In genomic region chr2:15432642-15433261, GRCh38 we compare ENCODE assay signal across 18 cellular contexts.
DNase-seq lines count a peak whose midpoint lies in the region; ATAC-seq, FAIRE-seq and TF ChIP-seq lines count a peak whose summit lies in the region.
"Had no signal": no experiment of that assay in that cellular context is flagged by ENCODE, and none has a peak within 500 bp of the region (broad histone marks: within the 10 kb centered on the region; RNA-seq: fewer than 3 reads in every experiment).

No MANE protein-coding gene starts in this region.

- RAD21 ChIA-PET in GM12878 (lab: Charles Lee; ENCODE audit: unreplicated experiment) = no interaction called here

- TF ChIP-seq CTCF in GM12878 (IDR thresholded peaks at IDR 0.05 in 2 of 3, conservative IDR thresholded peaks at IDR 0.05 in 1 of 3; ENCODE audit: control insufficient read depth in 2 of 3, extremely low read depth in 1 of 3, insufficient read depth in 1 of 3, low read depth in 3 of 3, low read length in 3 of 3) (no peak), gastrocnemius medialis (IDR thresholded peaks at IDR 0.05 in 4 of 5, conservative IDR thresholded peaks at IDR 0.05 in 1 of 5) (no peak)

- no peaks in the 10 kb centered on the region for H3K9me3 ChIP-seq in GM12878 (replicated peaks; ENCODE audit: control insufficient read depth, insufficient read depth, low read length)
- no peaks in the 10 kb centered on the region for H3K9me3 ChIP-seq in gastrocnemius medialis
- H3K9me3 ChIP-seq: BLaER1 treated with 17β-estradiol and CSF1 and Interleukin-3, amounts not matched to agents 10 nM and 100 nM had no signal

- H3K4me1 ChIP-seq in GM12878 (ENCODE audit: control insufficient read depth, insufficient read depth, low read length) = no peaks in the 10 kb centered on the region
- H3K4me1 ChIP-seq in gastrocnemius medialis = peaks cover 8 to 18% of the 10 kb centered on the region in 2 donors
- H3K4me1 ChIP-seq: BLaER1 treated with 17β-estradiol and CSF1 and Interleukin-3, amounts not matched to agents 10 nM and 100 nM had no signal

- H3K27ac ChIP-seq in GM12878 (ENCODE audit: control insufficient read depth, insufficient read depth) (no peak overlapping the region), gastrocnemius medialis (no peak overlapping the region)
- H3K27ac ChIP-seq: BLaER1 treated with 17β-estradiol and CSF1 and Interleukin-3, amounts not matched to agents 10 nM and 100 nM had no signal

- TF ChIP-seq RAD21 in GM12878 (IDR thresholded peaks at IDR 0.05; ENCODE audit: insufficient read depth, low read depth, low read length) = no peak

- intact Hi-C loops in GM12878 (cut with micrococcal nuclease; ENCODE audit: unreplicated experiment) (no loop called here), gastrocnemius medialis (cut with DNase I; ENCODE audit: low total_unique reads) (no loop called here)

- no peaks in the 10 kb centered on the region for H3K79me2 ChIP-seq in GM12878 (ENCODE audit: control insufficient read depth, insufficient read depth, low read length)

- CTCF ChIA-PET in GM12878 (lab: Yijun Ruan, JAX) = interaction anchor here (0.8 kb wide), 1 partner anchor 12 kb away, joined by 3 read pairs; no protein-coding TSS in a partner anchor

- no peak for TF ChIP-seq EP300 in GM12878 (IDR thresholded peaks at IDR 0.05; ENCODE audit: borderline replicate concordance in 1 of 2, control insufficient read depth in 1 of 2, low read depth in 2 of 2, low read length in 2 of 2)

- POLR2A ChIA-PET in GM12878 (lab: Charles Lee) = no interaction called here

- no peak for TF ChIP-seq POLR2A in GM12878 (IDR thresholded peaks at IDR 0.05; ENCODE audit: low read depth, low read length)
- TF ChIP-seq POLR2A in gastrocnemius medialis (IDR thresholded peaks at IDR 0.05) = no peak

- H4K20me1 ChIP-seq in GM12878 (ENCODE audit: control insufficient read depth, insufficient read depth) = no peaks in the 10 kb centered on the region

- H2AFZ ChIP-seq in GM12878 (ENCODE audit: control insufficient read depth, low read depth, low read length) = no peak overlapping the region

- no peaks in the 10 kb centered on the region for H3K36me3 ChIP-seq in GM12878 (ENCODE audit: control insufficient read depth in 2 of 2, insufficient read depth in 2 of 2, low read length in 1 of 2)
- no peaks in the 10 kb centered on the region for H3K36me3 ChIP-seq in gastrocnemius medialis

- FAIRE-seq in GM12878 (lab: Jason Lieb, UNC) = no peak
- FAIRE-seq: GM12892, GM18507, HepG2 had no signal

- ATAC-seq in GM12878 (no peak), gastrocnemius medialis (no peak), HG03097 (IDR thresholded peaks at IDR 0.05; ENCODE audit: low FRiP score, unreplicated experiment) (no peak), GM21447 (IDR thresholded peaks at IDR 0.05; ENCODE audit: unreplicated experiment) (no peak), HG02938 (IDR thresholded peaks at IDR 0.05; ENCODE audit: unreplicated experiment) (no peak)
- ATAC-seq: CD8-positive, alpha-beta T cell; HCT116; HepG2 had no signal

- H3K4me2 ChIP-seq in GM12878 (ENCODE audit: control insufficient read depth, insufficient read depth) = no peak overlapping the region
- H3K4me2 ChIP-seq: BLaER1 treated with 17β-estradiol and CSF1 and Interleukin-3, amounts not matched to agents 10 nM and 100 nM had no signal

- 56% methylated on average over 5 of the region's 5 CpGs for WGBS in GM12878 (ENCODE audit: insufficient coverage, insufficient replicate concordance, low lambda C conversion rate, missing lambda C conversion rate)

- H3K27me3 ChIP-seq in GM12878 (replicated peaks in 1 of 2; ENCODE audit: control insufficient read depth in 2 of 2, insufficient read depth in 2 of 2, low read length in 1 of 2) (no peaks in the 10 kb centered on the region), gastrocnemius medialis (no peaks in the 10 kb centered on the region)
- H3K27me3 ChIP-seq: BLaER1 treated with 17β-estradiol and CSF1 and Interleukin-3, amounts not matched to agents 10 nM and 100 nM had no signal

- BruUV-seq in GM12878 (replicated peaks; lab: Mats Ljungman, UMichigan) = no TSS peak

- in situ Hi-C loops in GM12878 (cut with MboI) (no loop called here), gastrocnemius medialis (cut with MboI; ENCODE audit: low sequenced_read_pairs in 4 of 4) (no loop called here)

- SMC1A ChIA-PET in GM12878 (lab: Charles Lee; ENCODE audit: uncharacterized antibody, unreplicated experiment) = interaction anchor here (1.9 kb wide), 1 partner anchor 11 kb away, joined by 8 read pairs; no protein-coding TSS in a partner anchor

- no peak overlapping the region for H3K9ac ChIP-seq in GM12878 (ENCODE audit: control insufficient read depth, insufficient read depth, low read length)
- H3K9ac ChIP-seq: BLaER1 treated with 17β-estradiol and CSF1 and Interleukin-3, amounts not matched to agents 10 nM and 100 nM had no signal

- H3K4me3 ChIP-seq in GM12878 = no peak overlapping the region
- no peak overlapping the region for H3K4me3 ChIP-seq in gastrocnemius medialis
- H3K4me3 ChIP-seq: BLaER1 treated with 17β-estradiol and CSF1 and Interleukin-3, amounts not matched to agents 10 nM and 100 nM had no signal

- DNase-seq in NCI-H82 (lab: John Stamatoyannopoulos, UW) (peak; percentile 91), OCI-M2 (lab: John Stamatoyannopoulos, UW; ENCODE audit: unreplicated experiment) (peak; percentile 56), GM12878 (ENCODE audit: low read depth, low spot score) (no peak), gastrocnemius medialis (no peak)
- DNase-seq: Calu3; CD8-positive, alpha-beta T cell; GOT3; H7; HFFc6; KG1 had no signal

TF ChIP-seq in GM12878, 131 proteins besides CTCF, POLR2A, EP300 and RAD21:
- TF ChIP-seq RUNX3 (IDR thresholded peaks at IDR 0.05; ENCODE audit: low read length) (0 out of 2 replicates have a peak, but pooled peaks have one; percentile 18), RB1 (IDR thresholded peaks at IDR 0.05; ENCODE audit: borderline replicate concordance) (no peak), BCLAF1 (IDR thresholded peaks at IDR 0.05) (no peak), E4F1 (IDR thresholded peaks at IDR 0.05; ENCODE audit: borderline replicate concordance, partially characterized antibody) (no peak), TCF12 (IDR thresholded peaks at IDR 0.05; ENCODE audit: low read depth, low read length) (no peak)

Comparison
In these comparisons a context has a peak if more than half of its experiments do, and no peak if none do; other contexts are left out.
1. DNase-seq: peak in NCI-H82 (single experiment) and OCI-M2 (single experiment); none in GM12878 (single experiment) and gastrocnemius medialis (0 of 2).